ENCODE assay signal across 24 cellular contexts in genomic region chr1:190663962-190664361, GRCh38.
A peak's percentile ranks its signal among the peaks of the same experiment; 100 is the strongest.
DNase-seq lines count a peak whose midpoint lies in the region; ATAC-seq and TF ChIP-seq lines count a peak whose summit lies in the region.
"Had no signal": no experiment of that assay in that cellular context is flagged by ENCODE, and none has a peak within 500 bp of the region (broad histone marks: within the 10 kb centered on the region; RNA-seq: fewer than 3 reads in every experiment).

No MANE protein-coding gene starts in this region.

- DNase-seq in osteocyte (ENCODE audit: extremely low spot score, unreplicated experiment) (no peak), heart right ventricle (no peak), HCEC 1CT (no peak), GM13976 (ENCODE audit: low spot score) (no peak)
- DNase-seq: CD8-positive, alpha-beta memory T cell; DMS53; GM23248; Kasumi-1; MM.1S; NCI-H1092; NCI-H146; NCI-H2081; NCI-H2171 treated with DMSO at 0.1 percent for 48 hours; NCI-H446 treated with DMSO at 0.1 percent for 48 hours; NCI-H69; NK-92 treated with Interleukin-12 subunit alpha and Interleukin-12 subunit beta, amount 100 ng/mL, for 24 hours; SHP77 treated with DMSO at 0.1 percent for 48 hours; SK-N-SH; T-cell had no signal

- H3K27me3 ChIP-seq in heart right ventricle: no peaks in the 10 kb centered on the region
- H3K27me3 ChIP-seq: BLaER1 treated with 17β-estradiol and CSF1 and Interleukin-3, amounts not matched to agents 10 nM and 100 nM had no signal

- H3K27ac Mint-ChIP-seq in osteocyte (ENCODE audit: unreplicated experiment): peak overlapping the region; percentile 11
- H3K27ac Mint-ChIP-seq: CD8-positive, alpha-beta memory T cell; T-cell had no signal

- TF ChIP-seq CTCF in osteocyte (IDR thresholded peaks at IDR 0.05): no peak
- no peak for TF ChIP-seq CTCF in heart right ventricle (IDR thresholded peaks at IDR 0.05)
- TF ChIP-seq CTCF in GM13976 (IDR thresholded peaks at IDR 0.05; ENCODE audit: borderline replicate concordance, control extremely low read depth, extremely low read depth, insufficient read depth, missing control alignments): no peak

- no peaks in the 10 kb centered on the region for H3K36me3 Mint-ChIP-seq in osteocyte (ENCODE audit: unreplicated experiment)
- H3K36me3 Mint-ChIP-seq: CD8-positive, alpha-beta memory T cell; T-cell had no signal

- H3K27me3 Mint-ChIP-seq in osteocyte (ENCODE audit: unreplicated experiment): no peaks in the 10 kb centered on the region
- H3K27me3 Mint-ChIP-seq: CD8-positive, alpha-beta memory T cell; T-cell had no signal

- no peaks in the 10 kb centered on the region for H3K36me3 ChIP-seq in heart right ventricle
- H3K36me3 ChIP-seq: BLaER1 treated with 17β-estradiol and CSF1 and Interleukin-3, amounts not matched to agents 10 nM and 100 nM; HAP-1 had no signal

- H3K4me1 Mint-ChIP-seq in osteocyte (ENCODE audit: unreplicated experiment): peaks cover 25% of the 10 kb centered on the region
- H3K4me1 Mint-ChIP-seq: CD8-positive, alpha-beta memory T cell; T-cell had no signal

- no peak overlapping the region for H3K4me3 ChIP-seq in heart right ventricle
- H3K4me3 ChIP-seq: BLaER1 treated with 17β-estradiol and CSF1 and Interleukin-3, amounts not matched to agents 10 nM and 100 nM; GM23248; HAP-1 had no signal

- intact Hi-C loops in heart right ventricle (cut with DNase I): no loop called here

- no peak overlapping the region for H3K4me3 Mint-ChIP-seq in osteocyte (ENCODE audit: unreplicated experiment)
- H3K4me3 Mint-ChIP-seq: CD8-positive, alpha-beta memory T cell; T-cell had no signal

- H3K27ac ChIP-seq in heart right ventricle: no peak overlapping the region
- H3K27ac ChIP-seq: BLaER1 treated with 17β-estradiol and CSF1 and Interleukin-3, amounts not matched to agents 10 nM and 100 nM; GM23248 had no signal

- in situ Hi-C loops in GM13976 (cut with MboI; ENCODE audit: low sequenced_read_pairs, unreplicated experiment): no loop called here

- ATAC-seq in GM18861 (IDR thresholded peaks at IDR 0.05; ENCODE audit: unreplicated experiment) (peak; percentile 43), HG02610 (IDR thresholded peaks at IDR 0.05; ENCODE audit: unreplicated experiment) (peak; percentile 91), HG03432 (IDR thresholded peaks at IDR 0.05; ENCODE audit: unreplicated experiment) (peak; percentile 83), heart right ventricle (no peak)
- ATAC-seq: T-cell had no signal

- H3K4me1 ChIP-seq in heart right ventricle: no peaks in the 10 kb centered on the region
- H3K4me1 ChIP-seq: BLaER1 treated with 17β-estradiol and CSF1 and Interleukin-3, amounts not matched to agents 10 nM and 100 nM; HAP-1 had no signal

- H3K9me3 ChIP-seq in heart right ventricle: no peaks in the 10 kb centered on the region
- H3K9me3 ChIP-seq: BLaER1 treated with 17β-estradiol and CSF1 and Interleukin-3, amounts not matched to agents 10 nM and 100 nM; HAP-1; SK-N-SH had no signal

- H3K9me3 Mint-ChIP-seq in osteocyte (ENCODE audit: unreplicated experiment): peaks cover 4% of the 10 kb centered on the region

- 74 to 82% methylated on average over 1 of the region's 1 CpG for WGBS in heart right ventricle, 2 donors

Comparison
In these comparisons a context has a peak if more than half of its experiments do, and no peak if none do; other contexts are left out.
1. ATAC-seq: peak in GM18861 (single experiment), HG02610 (single experiment) and HG03432 (single experiment); none in heart right ventricle (0 of 8).